ENCODE assay signal across 18 cellular contexts in genomic region chr14:36313898-36314297, GRCh38. TPM values are rescaled to one million over a fixed set of nuclear protein-coding genes. Genes with fewer than 3 reads are reported as not detected.
DNase-seq lines count a peak whose midpoint lies in the region; ATAC-seq, FAIRE-seq and TF ChIP-seq lines count a peak whose summit lies in the region.
"Had no signal": no experiment of that assay in that cellular context is flagged by ENCODE, and none has a peak within 500 bp of the region (broad histone marks: within the 10 kb centered on the region; RNA-seq: fewer than 3 reads in every experiment).

No MANE protein-coding gene starts in this region.

- ATAC-seq in GM18909 (IDR thresholded peaks at IDR 0.05; ENCODE audit: poor library complexity, unreplicated experiment) (no peak), aorta (ENCODE audit: low FRiP score) (no peak)
- ATAC-seq: left ventricle myocardium superior; naive thymus-derived CD8-positive, alpha-beta T cell had no signal

- H3K27ac ChIP-seq in A673 (ENCODE audit: low read depth, low read length, poor library complexity, severe bottlenecking) (no peak overlapping the region), small intestine (ENCODE audit: low read depth in 1 of 2, low read length in 1 of 2) (no peak overlapping the region), aorta (ENCODE audit: low read depth in 1 of 2, low read length in 2 of 2) (no peak overlapping the region)
- H3K27ac ChIP-seq: esophagus muscularis mucosa, right atrium auricular region had no signal

- WGBS in small intestine, 3 donors: 88 to 92% (median 91%) methylated on average over 3 of the region's 3 CpGs
- WGBS in aorta, 2 donors: 76 to 89% methylated on average over 3 of the region's 3 CpGs

- no peaks in the 10 kb centered on the region for H3K9me3 ChIP-seq in A673 (ENCODE audit: low read depth, low read length, poor library complexity, severe bottlenecking)
- no peaks in the 10 kb centered on the region for H3K9me3 ChIP-seq in small intestine (ENCODE audit: control insufficient read depth, low read depth)
- no peaks in the 10 kb centered on the region for H3K9me3 ChIP-seq in aorta (ENCODE audit: control insufficient read depth, low read length)
- H3K9me3 ChIP-seq: esophagus muscularis mucosa, right atrium auricular region had no signal

- H3K4me1 ChIP-seq in A673 (ENCODE audit: insufficient read depth, low read length, poor library complexity, severe bottlenecking) (peaks cover 30% of the 10 kb centered on the region), small intestine (ENCODE audit: control insufficient read depth in 2 of 2, insufficient read depth in 1 of 2, low read depth in 1 of 2, low read length in 1 of 2) (no peaks in the 10 kb centered on the region), aorta (ENCODE audit: control insufficient read depth in 1 of 2, insufficient read depth in 2 of 2, low read length in 2 of 2) (no peaks in the 10 kb centered on the region)

- H3K4me3 ChIP-seq in A673 (ENCODE audit: low read depth, low read length, poor library complexity, severe bottlenecking) (no peak overlapping the region), epithelial cell of esophagus (ENCODE audit: low read length) (no peak overlapping the region), small intestine (ENCODE audit: low read depth in 1 of 2, low read length in 2 of 2) (no peak overlapping the region), aorta (ENCODE audit: low read length in 2 of 2) (no peak overlapping the region)
- H3K4me3 ChIP-seq: esophagus muscularis mucosa, right atrium auricular region had no signal

- POLR2A ChIA-PET in A673 (lab: Charles Lee; ENCODE audit: low non-redundant PET): no interaction called here

- peaks cover 25% of the 10 kb centered on the region for H3K36me3 ChIP-seq in A673 (ENCODE audit: insufficient read depth, low read length, poor library complexity, severe bottlenecking)
- H3K36me3 ChIP-seq in small intestine (ENCODE audit: control insufficient read depth in 2 of 2, insufficient read depth in 2 of 2, low read length in 2 of 2): peaks cover 9 to 10% of the 10 kb centered on the region in 2 donors
- peaks cover 0 to 12% of the 10 kb centered on the region in 2 donors for H3K36me3 ChIP-seq in aorta (ENCODE audit: control insufficient read depth in 1 of 2, insufficient read depth in 2 of 2, low read length in 1 of 2)

- CTCF ChIA-PET in A673 (lab: Charles Lee): interaction anchor here (0.8 to 0.9 kb wide), 2 partner anchors 61 to 244 kb away, joined by 3 read pairs; no protein-coding TSS in a partner anchor

- intact Hi-C loops in A673 (cut with micrococcal nuclease; ENCODE audit: unreplicated experiment) (no loop called here), aorta (cut with DNase I) (no loop called here)

- DNase-seq in A673 (ENCODE audit: low spot score): peak; percentile 12
- peak; percentile 65 for DNase-seq in DMS79 (lab: John Stamatoyannopoulos, UW)
- peak; percentile 14 for DNase-seq in NCI-H748 (lab: John Stamatoyannopoulos, UW; ENCODE audit: unreplicated experiment)
- peak; percentile 7 for DNase-seq in epithelial cell of esophagus (ENCODE audit: low read depth)
- no peak for DNase-seq in small intestine
- no peak for DNase-seq in NCI-H774 (lab: John Stamatoyannopoulos, UW)
- no peak for DNase-seq in aorta
- DNase-seq: activated CD4-positive, alpha-beta T cell treated with anti-CD3 and anti-CD28 coated beads, Interleukin-2, amount 50 U/mL, for 48 hours; CD4-positive, alpha-beta memory T cell; left ventricle myocardium superior; naive thymus-derived CD8-positive, alpha-beta T cell; NCI-H1048; NCI-H526; stimulated activated CD4-positive, alpha-beta T cell treated with anti-CD3 and anti-CD28 coated beads, Interleukin-2, amount 100 ng/mL, for 24 hours had no signal

- no TSS peak for BruUV-seq in A673 (replicated peaks; lab: Mats Ljungman, UMichigan)

- FAIRE-seq in small intestine (lab: Jason Lieb, UNC): no peak
- FAIRE-seq: astrocyte had no signal

- TF ChIP-seq CTCF in A673 (conservative IDR thresholded peaks at IDR 0.05; ENCODE audit: low read depth, low read length) (no peak; the same call in 1 of the 2 replicates), epithelial cell of esophagus (IDR thresholded peaks at IDR 0.05; ENCODE audit: insufficient read depth, low read depth, low read length, missing control alignments) (no peak)

- no peaks in the 10 kb centered on the region for H3K27me3 ChIP-seq in A673 (replicated peaks; ENCODE audit: insufficient read depth, low read depth, low read length, poor library complexity)
- H3K27me3 ChIP-seq in small intestine (ENCODE audit: control insufficient read depth in 2 of 2, insufficient read depth in 2 of 2, low read length in 2 of 2): no peaks in the 10 kb centered on the region
- no peaks in the 10 kb centered on the region for H3K27me3 ChIP-seq in aorta (ENCODE audit: control insufficient read depth in 1 of 2, insufficient read depth in 2 of 2, low read length in 1 of 2)
- H3K27me3 ChIP-seq: esophagus muscularis mucosa, right atrium auricular region had no signal

RNA-seq across cellular contexts. Expression of gene MBIP, which starts 6.5 kb away (rescaled TPM):
- 22.9 and 23.2 TPM in 2 replicates for total RNA-seq in A673 (2021)
- 10 to 100 TPM; 12.9 to 24.6 (median 19.5) TPM for polyA plus RNA-seq in small intestine
- 10 to 100 TPM; 23.4 to 24.6 TPM for total RNA-seq in aorta
- 10 to 100 TPM; 18.9 to 19.0 TPM for polyA plus RNA-seq in aorta

Comparison
In these comparisons a context has a peak if more than half of its experiments do, and no peak if none do; other contexts are left out.
1. DNase-seq: peak in A673 (single experiment), DMS79 (single experiment), NCI-H748 (single experiment) and epithelial cell of esophagus (single experiment); none in small intestine (single experiment), NCI-H774 (single experiment) and aorta (0 of 2).